In the genomic region with DNA sequence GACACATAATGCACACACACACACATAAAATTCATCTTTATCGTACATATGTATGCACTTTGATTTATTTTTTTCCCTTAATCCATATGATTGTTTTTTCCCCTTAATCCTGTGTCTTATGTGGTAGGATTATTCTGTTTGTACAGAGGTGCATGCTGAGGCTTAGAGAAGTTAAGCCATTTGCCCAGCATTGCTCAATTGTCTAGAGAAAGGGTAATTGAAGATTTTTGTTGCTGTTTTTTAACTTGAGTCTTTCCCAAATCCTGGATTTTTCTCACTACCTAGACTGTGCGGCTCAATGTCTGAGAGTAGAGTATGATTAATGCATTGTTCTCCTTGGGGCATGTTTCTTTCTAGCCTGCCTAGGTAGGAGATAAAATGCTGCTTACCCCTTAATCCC, we compare ENCODE assay signal across 21 cellular contexts. TPM values are rescaled to one million over a fixed set of nuclear protein-coding genes. Genes with fewer than 3 reads are reported as not detected.
DNase-seq lines count a peak whose midpoint lies in the region; ATAC-seq, FAIRE-seq and TF ChIP-seq lines count a peak whose summit lies in the region.
"Had no signal": no experiment of that assay in that cellular context is flagged by ENCODE, and none has a peak within 500 bp of the region (broad histone marks: within the 10 kb centered on the region; RNA-seq: fewer than 3 reads in every experiment).

No MANE protein-coding gene starts in this region.

- H3K9ac ChIP-seq in mammary epithelial cell (ENCODE audit: insufficient read depth, low read length) (no peak overlapping the region), endothelial cell of umbilical vein (replicated peaks; ENCODE audit: extremely low read depth, insufficient read depth, low read length) (no peak overlapping the region), HepG2 (ENCODE audit: insufficient read depth, low read depth, low read length) (no peak overlapping the region)

- BruUV-seq in MCF 10A (replicated peaks; lab: Mats Ljungman, UMichigan) (no TSS peak), mammary epithelial cell (replicated peaks; lab: Mats Ljungman, UMichigan) (no TSS peak), endothelial cell of umbilical vein (replicated peaks; lab: Mats Ljungman, UMichigan) (no TSS peak), HepG2 (replicated peaks; lab: Mats Ljungman, UMichigan) (no TSS peak)

- no peak overlapping the region for H3K27ac ChIP-seq in mammary epithelial cell (ENCODE audit: insufficient read depth, low read depth, low read length)
- no peak overlapping the region for H3K27ac ChIP-seq in endothelial cell of umbilical vein (ENCODE audit: insufficient read depth, low read depth, low read length)
- H3K27ac ChIP-seq in thymus (ENCODE audit: low read depth), result peak overlapping the region; percentile 78
- no peak overlapping the region for H3K27ac ChIP-seq in HepG2 (ENCODE audit: extremely low read length, insufficient read depth, low read length)
- H3K27ac ChIP-seq: 22Rv1 had no signal

- POLR2A ChIA-PET in MCF 10A (lab: Yijun Ruan, JAX), result interaction anchor here (0.7 to 11.0 kb wide), 6 partner anchors 8 to 132 kb away, joined by 3 to 120 read pairs (median 32); partner anchors contain the start of genes ARL3 and SFXN2
- POLR2A ChIA-PET in endothelial cell of umbilical vein (lab: Charles Lee), result no interaction called here
- POLR2A ChIA-PET in HepG2 (lab: Yijun Ruan, JAX), result interaction anchor here (1.4 kb wide), 1 partner anchor 10 kb away, joined by 4 read pairs; no protein-coding TSS in a partner anchor

- H3K4me3 ChIP-seq in mammary epithelial cell (replicated peaks in 1 of 3; ENCODE audit: insufficient read depth in 1 of 3, low read depth in 2 of 3, low read length in 3 of 3) (no peak overlapping the region), endothelial cell of umbilical vein (replicated peaks in 1 of 3; ENCODE audit: insufficient read depth in 1 of 3, low read depth in 1 of 3, low read length in 3 of 3) (no peak overlapping the region), thymus (ENCODE audit: low read length) (no peak overlapping the region), HepG2 (replicated peaks in 1 of 3; ENCODE audit: insufficient read depth in 1 of 3, low read depth in 2 of 3, low read length in 3 of 3) (no peak overlapping the region)
- H3K4me3 ChIP-seq: upper lobe of right lung had no signal

- no peak for ATAC-seq in HepG2
- no peak for ATAC-seq in HG03097 (IDR thresholded peaks at IDR 0.05; ENCODE audit: low FRiP score, unreplicated experiment)
- ATAC-seq: stimulated activated effector memory CD8-positive, alpha-beta T cell treated with anti-CD3 and anti-CD28 coated beads, Interleukin-12 subunit alpha, Interleukin-12 subunit beta, amount 100 ng/mL, for 72 hours; upper lobe of right lung had no signal

- no peaks in the 10 kb centered on the region for H3K36me3 ChIP-seq in mammary epithelial cell (ENCODE audit: insufficient read depth, low read length)
- H3K36me3 ChIP-seq in endothelial cell of umbilical vein (ENCODE audit: control insufficient read depth in 2 of 2, extremely low read depth in 1 of 2, insufficient read depth in 2 of 2, low read length in 2 of 2), result peaks cover 0 to 2% of the 10 kb centered on the region in 2 experiments
- peaks cover 8% of the 10 kb centered on the region for H3K36me3 ChIP-seq in thymus (ENCODE audit: control insufficient read depth, insufficient read depth)
- 0 out of 5 replicates have a peak, but pooled peaks cover 0 to 1% of the 10 kb centered on the region in 2 experiments for H3K36me3 ChIP-seq in HepG2 (replicated peaks in 1 of 2; ENCODE audit: control insufficient read depth in 1 of 2, insufficient read depth in 2 of 2, low read length in 2 of 2)
- H3K36me3 ChIP-seq: upper lobe of right lung had no signal

- FAIRE-seq in endothelial cell of umbilical vein (lab: Jason Lieb, UNC) (peak; percentile 69), HepG2 (lab: Jason Lieb, UNC) (no peak)
- FAIRE-seq: H1, kidney had no signal

- H3K9me3 Mint-ChIP-seq in MCF 10A (ENCODE audit: unreplicated experiment) (no peaks in the 10 kb centered on the region), nephron progenitor cell (no peaks in the 10 kb centered on the region)
- H3K9me3 Mint-ChIP-seq: stimulated activated effector memory CD8-positive, alpha-beta T cell treated with anti-CD3 and anti-CD28 coated beads, Interleukin-12 subunit alpha, Interleukin-12 subunit beta, amount 100 ng/mL, for 72 hours had no signal

- no peaks in the 10 kb centered on the region for H3K9me1 ChIP-seq in endothelial cell of umbilical vein (replicated peaks; ENCODE audit: control insufficient read depth, extremely low read depth, insufficient read depth, low read length)

- H3K27me3 Mint-ChIP-seq in MCF 10A (ENCODE audit: insufficient read depth, unreplicated experiment) (no peaks in the 10 kb centered on the region), nephron progenitor cell (ENCODE audit: low read depth, poor library complexity) (no peaks in the 10 kb centered on the region)

- H4K20me1 ChIP-seq in mammary epithelial cell (ENCODE audit: insufficient read depth, low read length) (peaks cover 3% of the 10 kb centered on the region), endothelial cell of umbilical vein (replicated peaks; ENCODE audit: control insufficient read depth, extremely low read depth, insufficient read depth, low read length) (no peaks in the 10 kb centered on the region), HepG2 (ENCODE audit: insufficient read depth, low read length) (no peaks in the 10 kb centered on the region)

- WGBS in mammary epithelial cell (ENCODE audit: low coverage, missing lambda C conversion rate), result 94% methylated on average over 2 of the region's 2 CpGs
- WGBS in thymus, result 95% methylated on average over 2 of the region's 2 CpGs
- WGBS in HepG2 (ENCODE audit: low lambda C conversion rate), result 85% methylated on average over 2 of the region's 2 CpGs

- intact Hi-C loops in MCF 10A (cut with micrococcal nuclease) (no loop called here), mammary epithelial cell (cut with micrococcal nuclease) (no loop called here), endothelial cell of umbilical vein (cut with micrococcal nuclease) (loop anchor here (5.0 kb wide), 1 partner anchor 36 kb away; the partner anchor contains the start of gene WBP1L), HepG2 (cut with micrococcal nuclease; ENCODE audit: unreplicated experiment) (loop anchor here (5.0 kb wide), 1 partner anchor 36 kb away; the partner anchor contains the start of gene WBP1L)

- H3K36me3 Mint-ChIP-seq in MCF 10A (ENCODE audit: insufficient read depth, unreplicated experiment) (peaks cover 35% of the 10 kb centered on the region), nephron progenitor cell (ENCODE audit: low read depth) (no peaks in the 10 kb centered on the region)

- no peak for TF ChIP-seq POLR2A in endothelial cell of umbilical vein (IDR thresholded peaks at IDR 0.05; ENCODE audit: low read depth, low read length)
- no peak for TF ChIP-seq POLR2A in HepG2 (IDR thresholded peaks at IDR 0.05; ENCODE audit: insufficient read depth in 1 of 2, low read depth in 2 of 2, low read length in 2 of 2)

- H3K27me3 ChIP-seq in mammary epithelial cell (ENCODE audit: insufficient read depth, low read length) (no peaks in the 10 kb centered on the region), endothelial cell of umbilical vein (ENCODE audit: control insufficient read depth in 2 of 2, insufficient read depth in 2 of 2, low read length in 2 of 2) (no peaks in the 10 kb centered on the region), thymus (ENCODE audit: control insufficient read depth, insufficient read depth) (no peaks in the 10 kb centered on the region), HepG2 (ENCODE audit: control insufficient read depth in 1 of 2, insufficient read depth in 2 of 2, low read length in 2 of 2) (no peaks in the 10 kb centered on the region; a peak in 1 of 5 replicates)
- H3K27me3 ChIP-seq: BLaER1 treated with 17β-estradiol and CSF1 and Interleukin-3, amounts not matched to agents 10 nM and 100 nM; upper lobe of right lung had no signal

- no peak overlapping the region for H3K4me2 ChIP-seq in mammary epithelial cell (ENCODE audit: insufficient read depth, low read depth, low read length)
- H3K4me2 ChIP-seq in endothelial cell of umbilical vein (ENCODE audit: insufficient read depth, low read length), result no peak overlapping the region
- no peak overlapping the region for H3K4me2 ChIP-seq in HepG2 (ENCODE audit: low read depth, low read length)

- no peak for DNase-seq in MCF 10A (ENCODE audit: unreplicated experiment)
- no peak for DNase-seq in mammary epithelial cell
- DNase-seq in endothelial cell of umbilical vein (ENCODE audit: low read depth, low spot score), result no peak
- no peak for DNase-seq in nephron progenitor cell
- no peak for DNase-seq in HepG2 (ENCODE audit: low spot score)
- no peak for DNase-seq in NCI-H345 (lab: John Stamatoyannopoulos, UW)
- DNase-seq: activated gamma-delta T cell, anterior cingulate cortex, cortex of kidney, kidney, NCI-H2029 treated with DMSO at 0.1 percent for 48 hours, NCI-H510A treated with DMSO at 0.1 percent for 48 hours, T-helper 9 cell, upper lobe of right lung had no signal

- H2AFZ ChIP-seq in mammary epithelial cell (ENCODE audit: low read depth, low read length) (no peak overlapping the region), endothelial cell of umbilical vein (ENCODE audit: low read depth, low read length) (no peak overlapping the region), HepG2 (ENCODE audit: low read length) (no peak overlapping the region)

- CTCF ChIA-PET in MCF 10A (lab: Yijun Ruan, JAX) (interaction anchor here (5.2 kb wide), 1 partner anchor 25 kb away, joined by 68 read pairs; no protein-coding TSS in a partner anchor), mammary epithelial cell (lab: Charles Lee; ENCODE audit: low non-redundant PET) (no interaction called here), endothelial cell of umbilical vein (lab: Charles Lee) (no interaction called here), HepG2 (lab: Yijun Ruan, JAX; ENCODE audit: low intra/inter-chr PET ratio, low total read pairs) (no interaction called here)

- no peak for TF ChIP-seq RAD21 in HepG2 (CRISPR knock-in tag; IDR thresholded peaks at IDR 0.05)

- H3K4me1 Mint-ChIP-seq in MCF 10A (ENCODE audit: insufficient read depth, unreplicated experiment) (peaks cover 55% of the 10 kb centered on the region), nephron progenitor cell (peaks cover 99% of the 10 kb centered on the region)

- H3K9me3 ChIP-seq in mammary epithelial cell (replicated peaks; ENCODE audit: insufficient read depth, low read length), result no peaks in the 10 kb centered on the region
- no peaks in the 10 kb centered on the region for H3K9me3 ChIP-seq in endothelial cell of umbilical vein (replicated peaks; ENCODE audit: control insufficient read depth, insufficient read depth, low read length)
- H3K9me3 ChIP-seq in thymus (ENCODE audit: control insufficient read depth), result no peaks in the 10 kb centered on the region
- no peaks in the 10 kb centered on the region for H3K9me3 ChIP-seq in HepG2 (ENCODE audit: low read length)
- H3K9me3 ChIP-seq: upper lobe of right lung had no signal

- H3K79me2 ChIP-seq in mammary epithelial cell (ENCODE audit: insufficient read depth, low read length) (peaks cover 17% of the 10 kb centered on the region), endothelial cell of umbilical vein (ENCODE audit: control insufficient read depth, insufficient read depth, low read length) (peaks cover 28% of the 10 kb centered on the region), HepG2 (ENCODE audit: insufficient read depth, low read length) (no peaks in the 10 kb centered on the region)

- dilution Hi-C loops in mammary epithelial cell (cut with HindIII; ENCODE audit: low sequenced_read_pairs) (no loop called here), endothelial cell of umbilical vein (cut with MboI; ENCODE audit: extremely low pct_ligation_motif_present, low sequenced_read_pairs) (no loop called here)

- H3K27ac Mint-ChIP-seq in MCF 10A (ENCODE audit: low read depth, unreplicated experiment), result peak overlapping the region; percentile 75
- no peak overlapping the region for H3K27ac Mint-ChIP-seq in nephron progenitor cell

- TF ChIP-seq EP300 in HepG2 (IDR thresholded peaks at IDR 0.05; ENCODE audit: low read depth in 2 of 2, low read length in 2 of 2) (no peak), HepG2 (CRISPR knock-in tag; IDR thresholded peaks at IDR 0.05; ENCODE audit: borderline replicate concordance) (no peak)

- H3K4me3 Mint-ChIP-seq in MCF 10A (ENCODE audit: unreplicated experiment) (no peak overlapping the region), nephron progenitor cell (peak overlapping the region; percentile 67)
- H3K4me3 Mint-ChIP-seq: stimulated activated effector memory CD8-positive, alpha-beta T cell treated with anti-CD3 and anti-CD28 coated beads, Interleukin-12 subunit alpha, Interleukin-12 subunit beta, amount 100 ng/mL, for 72 hours had no signal

- in situ Hi-C loops in mammary epithelial cell (cut with MboI; ENCODE audit: low sequenced_read_pairs in 2 of 2), result no loop called here
- in situ Hi-C loops in HepG2 (cut with HindIII; ENCODE audit: extremely low pct_ligation_motif_present, low pct_unique_long_range_greater_than_20kb), result no loop called here

- TF ChIP-seq CTCF in MCF 10A (IDR thresholded peaks at IDR 0.05; ENCODE audit: unreplicated experiment) (no peak), mammary epithelial cell (conservative IDR thresholded peaks at IDR 0.05 in 1 of 2, IDR thresholded peaks at IDR 0.05 in 1 of 2; ENCODE audit: extremely low read depth in 1 of 2, insufficient read depth in 1 of 2, low read depth in 1 of 2, low read length in 2 of 2) (no peak), endothelial cell of umbilical vein (IDR thresholded peaks at IDR 0.05; ENCODE audit: extremely low read depth in 1 of 2, insufficient read depth in 1 of 2, low read depth in 1 of 2, low read length in 2 of 2) (no peak), nephron progenitor cell (IDR thresholded peaks at IDR 0.05) (no peak), HepG2 (CRISPR knock-in tag; IDR thresholded peaks at IDR 0.05) (no peak)

- H3K4me1 ChIP-seq in mammary epithelial cell (ENCODE audit: insufficient read depth, low read length), result peaks cover 66% of the 10 kb centered on the region
- H3K4me1 ChIP-seq in endothelial cell of umbilical vein (ENCODE audit: control insufficient read depth, extremely low read depth, insufficient read depth, low read length), result peaks cover 79% of the 10 kb centered on the region
- peaks cover 36% of the 10 kb centered on the region for H3K4me1 ChIP-seq in thymus (ENCODE audit: control insufficient read depth, insufficient read depth, low read length)
- peaks cover 64% of the 10 kb centered on the region for H3K4me1 ChIP-seq in HepG2 (ENCODE audit: insufficient read depth, low read length)

RNA-seq across cellular contexts. Expression of gene WBP1L, which starts 35.0 kb away (rescaled TPM):
- total RNA-seq in MCF 10A (2022), result 19.8 and 24.8 TPM in 2 replicates
- 10 to 100 TPM; 18.4 to 48.2 TPM for total RNA-seq in mammary epithelial cell
- 20.7 TPM for polyA plus RNA-seq in mammary epithelial cell
- polyA minus RNA-seq in mammary epithelial cell, result 24.7 TPM
- total RNA-seq in endothelial cell of umbilical vein, result 43.6 and 46.0 TPM in 2 replicates
- polyA plus RNA-seq in endothelial cell of umbilical vein, result 70.3 and 94.1 TPM in 2 replicates
- 42.5 and 43.8 TPM in 2 replicates for polyA plus RNA-seq in endothelial cell of umbilical vein (2011; cell fraction: cytosol; rRNA removed)
- polyA plus RNA-seq in endothelial cell of umbilical vein (2011; cell fraction: nucleus; rRNA removed), result 24.0 and 26.9 TPM in 2 replicates
- polyA plus RNA-seq in endothelial cell of umbilical vein (2012), result 39.9 and 52.8 TPM in 2 replicates
- polyA minus RNA-seq in endothelial cell of umbilical vein, result 89.3 and 94.0 TPM in 2 replicates
- 11.5 TPM for polyA minus RNA-seq in endothelial cell of umbilical vein (2011; cell fraction: cytosol; rRNA and poly(A)+ RNA removed)
- 22.3 and 22.4 TPM in 2 replicates for polyA minus RNA-seq in endothelial cell of umbilical vein (2011; cell fraction: nucleus; rRNA and poly(A)+ RNA removed)
- 75.9 TPM for polyA plus RNA-seq in thymus
- 8.3 and 11.6 TPM in 2 replicates for total RNA-seq in HepG2 (2016; rRNA removed; fragmentation: Illumina TruSeq; extraction: Trizol)
- 4.0 and 4.2 TPM in 2 replicates for total RNA-seq in HepG2 (2016; cell fraction: cytosol; rRNA removed; fragmentation: Illumina TruSeq; extraction: Trizol; ENCODE audit: low read depth)
- total RNA-seq in HepG2 (2016; cell fraction: insoluble cytoplasmic fraction; rRNA removed; fragmentation: Illumina TruSeq; extraction: Trizol), result 8.5 and 10.6 TPM in 2 replicates
- total RNA-seq in HepG2 (2016; cell fraction: membrane; rRNA removed; fragmentation: Illumina TruSeq; extraction: Trizol), result 15.7 and 18.8 TPM in 2 replicates
- total RNA-seq in HepG2 (2016; cell fraction: nucleus; rRNA removed; fragmentation: Illumina TruSeq; extraction: Trizol), result 6.4 and 7.2 TPM in 2 replicates
- polyA plus RNA-seq in HepG2 (2011; rRNA removed), result 12.3 and 14.9 TPM in 2 replicates
- polyA plus RNA-seq in HepG2 (2011; cell fraction: cytosol; rRNA removed), result 18.7 and 19.4 TPM in 2 replicates
- 8.0 and 9.0 TPM in 2 replicates for polyA plus RNA-seq in HepG2 (2011; cell fraction: nucleus; rRNA removed)
- polyA plus RNA-seq in HepG2 (2012), result 11.9 and 14.7 TPM in 2 replicates
- 2.6 and 2.8 TPM in 2 replicates for polyA plus RNA-seq in HepG2 (2016; cell fraction: cytosol; fragmentation: Illumina TruSeq; extraction: Trizol; ENCODE audit: low read depth)
- polyA plus RNA-seq in HepG2 (2016; cell fraction: insoluble cytoplasmic fraction; fragmentation: Illumina TruSeq; extraction: Trizol; ENCODE audit: low read depth), result 10.0 and 11.7 TPM in 2 replicates
- polyA plus RNA-seq in HepG2 (2016; cell fraction: membrane; fragmentation: Illumina TruSeq; extraction: Trizol; ENCODE audit: low read depth), result 10.4 and 14.8 TPM in 2 replicates
- 9.0 and 9.1 TPM in 2 replicates for polyA plus RNA-seq in HepG2 (2016; cell fraction: nucleus; fragmentation: Illumina TruSeq; extraction: Trizol; ENCODE audit: insufficient read depth, low read depth)
- 33.2 and 39.2 TPM in 2 replicates for polyA minus RNA-seq in HepG2 (2011; rRNA and poly(A)+ RNA removed; ENCODE audit: low replicate concordance)
- polyA minus RNA-seq in HepG2 (2011; cell fraction: cytosol; rRNA and poly(A)+ RNA removed), result 12.8 and 18.7 TPM in 2 replicates
- 6.4 and 8.5 TPM in 2 replicates for polyA minus RNA-seq in HepG2 (2011; cell fraction: nucleus; rRNA and poly(A)+ RNA removed)

RNA-seq across cellular contexts. Expression of gene CYP17A1, which starts 58.4 kb away (rescaled TPM):
- total RNA-seq in MCF 10A (2022) (not detected in 2 replicates), mammary epithelial cell (not detected), endothelial cell of umbilical vein (not detected in 2 replicates), HepG2 (2016; rRNA removed; fragmentation: Illumina TruSeq; extraction: Trizol) (0.13 and 0.14 TPM in 2 replicates)
- polyA plus RNA-seq in mammary epithelial cell (not detected), endothelial cell of umbilical vein (not detected in 2 replicates), thymus (0.32 TPM), HepG2 (2011; rRNA removed) (1.1 and 3.5 TPM in 2 replicates)
- polyA minus RNA-seq in mammary epithelial cell (not detected), endothelial cell of umbilical vein (not detected in 2 replicates)
- not detected in 2 replicates for polyA plus RNA-seq in endothelial cell of umbilical vein (2011; cell fraction: cytosol; rRNA removed)
- not detected in 2 replicates for polyA plus RNA-seq in endothelial cell of umbilical vein (2011; cell fraction: nucleus; rRNA removed)
- not detected in 2 replicates for polyA plus RNA-seq in endothelial cell of umbilical vein (2012)
- polyA minus RNA-seq in endothelial cell of umbilical vein (2011; cell fraction: cytosol; rRNA and poly(A)+ RNA removed), result not detected
- polyA minus RNA-seq in endothelial cell of umbilical vein (2011; cell fraction: nucleus; rRNA and poly(A)+ RNA removed), result not detected in 2 replicates
- 0.18 TPM in 1 of 2 replicates, not detected in the other for total RNA-seq in HepG2 (2016; cell fraction: cytosol; rRNA removed; fragmentation: Illumina TruSeq; extraction: Trizol; ENCODE audit: low read depth)
- 0.15 TPM in 1 of 2 replicates, not detected in the other for total RNA-seq in HepG2 (2016; cell fraction: insoluble cytoplasmic fraction; rRNA removed; fragmentation: Illumina TruSeq; extraction: Trizol)
- total RNA-seq in HepG2 (2016; cell fraction: membrane; rRNA removed; fragmentation: Illumina TruSeq; extraction: Trizol), result 0.14 TPM in 1 of 2 replicates, not detected in the other
- not detected in 2 replicates for total RNA-seq in HepG2 (2016; cell fraction: nucleus; rRNA removed; fragmentation: Illumina TruSeq; extraction: Trizol)
- polyA plus RNA-seq in HepG2 (2011; cell fraction: cytosol; rRNA removed), result 0.87 and 3.2 TPM in 2 replicates
- polyA plus RNA-seq in HepG2 (2011; cell fraction: nucleus; rRNA removed), result 0.51 and 2.0 TPM in 2 replicates
- polyA plus RNA-seq in HepG2 (2012), result 8.8 and 14.0 TPM in 2 replicates
- polyA plus RNA-seq in HepG2 (2016; cell fraction: cytosol; fragmentation: Illumina TruSeq; extraction: Trizol; ENCODE audit: low read depth), result 0.08 and 0.10 TPM in 2 replicates
- 0.16 TPM in 1 of 2 replicates, not detected in the other for polyA plus RNA-seq in HepG2 (2016; cell fraction: insoluble cytoplasmic fraction; fragmentation: Illumina TruSeq; extraction: Trizol; ENCODE audit: low read depth)
- 1.4 TPM in 1 of 2 replicates, not detected in the other for polyA plus RNA-seq in HepG2 (2016; cell fraction: membrane; fragmentation: Illumina TruSeq; extraction: Trizol; ENCODE audit: low read depth)
- polyA plus RNA-seq in HepG2 (2016; cell fraction: nucleus; fragmentation: Illumina TruSeq; extraction: Trizol; ENCODE audit: insufficient read depth, low read depth), result 0.57 TPM in 1 of 2 replicates, not detected in the other
- 1.7 TPM in 1 of 2 replicates, not detected in the other for polyA minus RNA-seq in HepG2 (2011; rRNA and poly(A)+ RNA removed; ENCODE audit: low replicate concordance)
- 0.44 and 2.8 TPM in 2 replicates for polyA minus RNA-seq in HepG2 (2011; cell fraction: cytosol; rRNA and poly(A)+ RNA removed)
- polyA minus RNA-seq in HepG2 (2011; cell fraction: nucleus; rRNA and poly(A)+ RNA removed), result 0.39 and 1.5 TPM in 2 replicates
- total RNA-seq: H1, SK-MEL-5 had no signal
- polyA plus RNA-seq: H1 had no signal

Comparison
In these comparisons a context has a peak if more than half of its experiments do, and no peak if none do; other contexts are left out.
1. intact Hi-C loops: an anchor here in endothelial cell of umbilical vein (5.0 kb wide) and HepG2 (5.0 kb wide); none called in MCF 10A and mammary epithelial cell.